ENCODE assay signal across 1 cellular context in genomic region chr6:24678792-24679352, GRCh38. TPM values are rescaled to one million over a fixed set of nuclear protein-coding genes. Genes with fewer than 3 reads are reported as not detected.
"Had no signal": no experiment of that assay in that cellular context is flagged by ENCODE, and none has a peak within 500 bp of the region (broad histone marks: within the 10 kb centered on the region; RNA-seq: fewer than 3 reads in every experiment).

No MANE protein-coding gene starts in this region.

RNA-seq across cellular contexts. Expression of gene KIAA0319, which starts 32.9 kb away (rescaled TPM):
- total RNA-seq: MCF 10A had no signal
